In the genomic region with DNA sequence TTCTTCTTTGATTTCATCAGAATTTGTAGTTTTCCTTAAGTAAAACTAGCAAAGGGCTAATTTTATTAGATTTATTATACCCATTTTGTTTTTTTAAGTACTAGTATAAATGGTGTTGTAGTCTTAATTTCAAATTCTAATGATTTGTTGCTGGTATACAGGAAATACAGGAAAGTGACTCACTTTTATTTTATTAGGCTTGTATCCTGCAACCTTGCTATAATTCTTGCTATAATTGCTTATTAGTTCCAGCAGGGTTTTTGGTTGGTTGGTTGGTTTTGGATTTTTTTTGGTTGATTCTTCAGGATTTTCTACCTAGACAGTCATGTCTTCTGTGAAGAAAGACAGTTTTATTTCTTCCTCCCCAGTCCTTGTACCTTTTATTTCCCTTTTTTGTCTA, we compare ENCODE assay signal across 23 cellular contexts.
DNase-seq lines count a peak whose midpoint lies in the region; ATAC-seq and TF ChIP-seq lines count a peak whose summit lies in the region.
"Had no signal": no experiment of that assay in that cellular context is flagged by ENCODE, and none has a peak within 500 bp of the region (broad histone marks: within the 10 kb centered on the region; RNA-seq: fewer than 3 reads in every experiment).

No MANE protein-coding gene starts in this region.

- intact Hi-C loops in PC-3 (cut with micrococcal nuclease) = loop anchor here (5.0 kb wide), 4 partner anchors 286 to 566 kb away; no protein-coding TSS in a partner anchor

- no peaks in the 10 kb centered on the region for H3F3A ChIP-seq in PC-3 (ENCODE audit: low read length, unreplicated experiment)

- CTCF ChIA-PET in PC-3 (lab: Charles Lee) = no interaction called here

- ATAC-seq in PC-3 = peak; percentile 56
- ATAC-seq in GM19452 (IDR thresholded peaks at IDR 0.05; ENCODE audit: unreplicated experiment) = no peak
- ATAC-seq: HepG2 had no signal

- no peaks in the 10 kb centered on the region for H3K9me3 Mint-ChIP-seq in activated naive CD8-positive, alpha-beta T cell (ENCODE audit: low read depth)
- no peaks in the 10 kb centered on the region for H3K9me3 Mint-ChIP-seq in activated naive CD8-positive, alpha-beta T cell treated with anti-CD3 and anti-CD28 coated beads for 36 hours
- H3K9me3 Mint-ChIP-seq: CD14-positive monocyte had no signal

- peak overlapping the region; percentile 55 for H3K27ac Mint-ChIP-seq in activated naive CD8-positive, alpha-beta T cell
- H3K27ac Mint-ChIP-seq in activated naive CD8-positive, alpha-beta T cell treated with anti-CD3 and anti-CD28 coated beads for 36 hours = no peak overlapping the region
- H3K27ac Mint-ChIP-seq: B cell, CD14-positive monocyte had no signal

- no peak overlapping the region for H3K9ac ChIP-seq in PC-3 (ENCODE audit: low read length)
- H3K9ac ChIP-seq: SK-N-SH had no signal

- no peak overlapping the region for H3K4me3 Mint-ChIP-seq in activated naive CD8-positive, alpha-beta T cell
- H3K4me3 Mint-ChIP-seq in activated naive CD8-positive, alpha-beta T cell treated with anti-CD3 and anti-CD28 coated beads for 36 hours = no peak overlapping the region
- H3K4me3 Mint-ChIP-seq: B cell, CD14-positive monocyte had no signal

- H3K79me2 ChIP-seq in PC-3 (ENCODE audit: low read length) = peaks cover 9% of the 10 kb centered on the region; the same call in 1 of the 2 replicates

- no peaks in the 10 kb centered on the region for H3K9me2 ChIP-seq in PC-3 (replicated peaks; ENCODE audit: low read length)
- H3K9me2 ChIP-seq: SK-N-SH had no signal

- H3K4me1 Mint-ChIP-seq in activated naive CD8-positive, alpha-beta T cell (ENCODE audit: low read depth) = peaks cover 6% of the 10 kb centered on the region
- H3K4me1 Mint-ChIP-seq in activated naive CD8-positive, alpha-beta T cell treated with anti-CD3 and anti-CD28 coated beads for 36 hours = peaks cover 4% of the 10 kb centered on the region
- H3K4me1 Mint-ChIP-seq: CD14-positive monocyte had no signal

- H3K4me2 ChIP-seq in PC-3 (ENCODE audit: low read length) = peak overlapping the region; percentile 45
- H3K4me2 ChIP-seq: SK-N-SH had no signal

- no peaks in the 10 kb centered on the region for H3K27me3 Mint-ChIP-seq in activated naive CD8-positive, alpha-beta T cell
- H3K27me3 Mint-ChIP-seq in activated naive CD8-positive, alpha-beta T cell treated with anti-CD3 and anti-CD28 coated beads for 36 hours = no peaks in the 10 kb centered on the region
- H3K27me3 Mint-ChIP-seq: B cell had no signal

- H3K36me3 Mint-ChIP-seq in activated naive CD8-positive, alpha-beta T cell = peaks cover 8% of the 10 kb centered on the region
- peaks cover 5% of the 10 kb centered on the region for H3K36me3 Mint-ChIP-seq in activated naive CD8-positive, alpha-beta T cell treated with anti-CD3 and anti-CD28 coated beads for 36 hours

- TF ChIP-seq CTCF in PC-3 (conservative IDR thresholded peaks at IDR 0.05; ENCODE audit: low read depth, low read length) = no peak
- no peak for TF ChIP-seq CTCF in epithelial cell of esophagus (IDR thresholded peaks at IDR 0.05; ENCODE audit: insufficient read depth, low read depth, low read length, missing control alignments)

- no peak overlapping the region for H2AFZ ChIP-seq in PC-3 (ENCODE audit: low read length)

- no TSS peak for BruUV-seq in PC-3 (replicated peaks; lab: Mats Ljungman, UMichigan)

- peaks cover 63% of the 10 kb centered on the region for H3K36me3 ChIP-seq in PC-3 (ENCODE audit: low read depth, low read length)

- H4K20me1 ChIP-seq in PC-3 (ENCODE audit: low read length) = peaks cover 6% of the 10 kb centered on the region; the same call in 1 of the 2 replicates

- POLR2A ChIA-PET in PC-3 (lab: Charles Lee; ENCODE audit: unreplicated experiment) = interaction anchor here (0.7 kb wide), 1 partner anchor 435 kb away, joined by 8 read pairs; no protein-coding TSS in a partner anchor

- no peaks in the 10 kb centered on the region for H3K27me3 ChIP-seq in PC-3 (ENCODE audit: low read length)

- no peaks in the 10 kb centered on the region for H3K9me3 ChIP-seq in PC-3 (ENCODE audit: low read length)
- H3K9me3 ChIP-seq: SK-N-SH had no signal

- peaks cover 13% of the 10 kb centered on the region for H3K4me1 ChIP-seq in PC-3 (ENCODE audit: insufficient read depth, low read length)

- H3K4me3 ChIP-seq in PC-3 (ENCODE audit: low read length) (no peak overlapping the region), epithelial cell of esophagus (ENCODE audit: low read length) (no peak overlapping the region)

- DNase-seq in activated naive CD8-positive, alpha-beta T cell treated with anti-CD3 and anti-CD28 coated beads for 36 hours = no peak
- DNase-seq in PC-3 = peak; percentile 74
- DNase-seq in epithelial cell of esophagus (ENCODE audit: low read depth) = peak; percentile 45
- no peak for DNase-seq in NCI-H146 (lab: John Stamatoyannopoulos, UW)
- DNase-seq in iPS-NIHi7 (ENCODE audit: extremely low spot score) = no peak
- no peak for DNase-seq in Kasumi-1 (lab: John Stamatoyannopoulos, UW)
- DNase-seq: GOT3, HCEC 1CT, KBM-7, NCI-H1105, NCI-H2029 treated with DMSO at 0.1 percent for 48 hours, NCI-H226, NCI-H524 treated with DMSO at 0.1 percent for 48 hours, OCI-M1, SHP77, SK-N-SH had no signal

- H3K27ac ChIP-seq in PC-3 (ENCODE audit: low read length) = peak overlapping the region; percentile 18
- H3K27ac ChIP-seq: 22Rv1, HL-60 had no signal

Comparison
In these comparisons a context has a peak if more than half of its experiments do, and no peak if none do; other contexts are left out.
1. DNase-seq: peak in PC-3 (single experiment) and epithelial cell of esophagus (single experiment); none in activated naive CD8-positive, alpha-beta T cell treated with anti-CD3 and anti-CD28 coated beads for 36 hours (single experiment), NCI-H146 (single experiment), iPS-NIHi7 (single experiment) and Kasumi-1 (0 of 2).